9 cellular contexts compared by ENCODE assay signal in genomic region chr13:114107686-114108081, GRCh38. TPM values are rescaled to one million over a fixed set of nuclear protein-coding genes. Genes with fewer than 3 reads are reported as not detected.
A peak's percentile ranks its signal among the peaks of the same experiment; 100 is the strongest.
DNase-seq lines count a peak whose midpoint lies in the region; ATAC-seq and TF ChIP-seq lines count a peak whose summit lies in the region.
"Had no signal": no experiment of that assay in that cellular context is flagged by ENCODE, and none has a peak within 500 bp of the region (broad histone marks: within the 10 kb centered on the region; RNA-seq: fewer than 3 reads in every experiment).

No MANE protein-coding gene starts in this region.

- no peak for DNase-seq in CD8-positive, alpha-beta memory T cell
- peak; percentile 30 for DNase-seq in glomerular visceral epithelial cell (ENCODE audit: extremely low spot score)
- peak in 6 of 10 donors; percentile 36 to 91 (median 74) for DNase-seq in posterior cingulate gyrus
- DNase-seq in DMS 273 (lab: John Stamatoyannopoulos, UW; ENCODE audit: unreplicated experiment), result no peak
- no peak for DNase-seq in SKM-1 (lab: John Stamatoyannopoulos, UW; ENCODE audit: unreplicated experiment)
- no peak for DNase-seq in activated naive CD4-positive, alpha-beta T cell treated with Interleukin-2 at 50 U/mL for 16 hours

- H3K27me3 Mint-ChIP-seq in CD8-positive, alpha-beta memory T cell, result peaks cover 0 to 9% of the 10 kb centered on the region in 2 donors

- no peak overlapping the region for H3K27ac ChIP-seq in CD8-positive, alpha-beta memory T cell (ENCODE audit: low read depth, low read length)
- H3K27ac ChIP-seq: body of pancreas had no signal

- peak overlapping the region in 6 of 8 donors; percentile 70 to 96 (median 87) for H3K27ac Mint-ChIP-seq in CD8-positive, alpha-beta memory T cell

- POLR2A ChIA-PET in CD8-positive, alpha-beta memory T cell (lab: Charles Lee), result no interaction called here

- H3K9me3 Mint-ChIP-seq in CD8-positive, alpha-beta memory T cell, result no peaks in the 10 kb centered on the region

- H3K4me3 ChIP-seq in CD8-positive, alpha-beta memory T cell (ENCODE audit: low read length), result no peak overlapping the region
- H3K4me3 ChIP-seq: body of pancreas had no signal

- H3K36me3 Mint-ChIP-seq in CD8-positive, alpha-beta memory T cell, result peaks cover 0 to 62% (median 7%) of the 10 kb centered on the region in 3 donors

- peak overlapping the region in 5 of 7 donors; percentile 24 to 87 (median 73) for H3K4me3 Mint-ChIP-seq in CD8-positive, alpha-beta memory T cell

- H3K4me1 ChIP-seq in CD8-positive, alpha-beta memory T cell (ENCODE audit: insufficient read depth, low read length), result peaks cover 87% of the 10 kb centered on the region
- H3K4me1 ChIP-seq: body of pancreas had no signal

- H3K36me3 ChIP-seq in CD8-positive, alpha-beta memory T cell (ENCODE audit: insufficient read depth, low read length), result peaks cover 23% of the 10 kb centered on the region

- no peaks in the 10 kb centered on the region for H3K27me3 ChIP-seq in CD8-positive, alpha-beta memory T cell (ENCODE audit: insufficient read depth, low read length, poor library complexity, severe bottlenecking)
- H3K27me3 ChIP-seq: body of pancreas had no signal

- intact Hi-C loops in posterior cingulate gyrus (cut with DNase I), result no loop called here

- H3K9me3 ChIP-seq in CD8-positive, alpha-beta memory T cell (ENCODE audit: low read length), result no peaks in the 10 kb centered on the region
- H3K9me3 ChIP-seq: body of pancreas had no signal

- CTCF ChIA-PET in CD8-positive, alpha-beta memory T cell (lab: Charles Lee), result no interaction called here

- ATAC-seq in SK-N-SH treated with all-trans-retinoic acid at 6 μM for 48 hours, result peak; percentile 88
- no peak for ATAC-seq in GM21390 (IDR thresholded peaks at IDR 0.05; ENCODE audit: unreplicated experiment)
- ATAC-seq: body of pancreas had no signal

- peaks cover 69 to 85% (median 72%) of the 10 kb centered on the region in 3 donors for H3K4me1 Mint-ChIP-seq in CD8-positive, alpha-beta memory T cell

TF ChIP-seq in SK-N-SH treated with all-trans-retinoic acid at 6 μM for 48 hours, 23 proteins besides CTCF, POLR2A, EP300 and RAD21:
- TF ChIP-seq CSDC2 (CRISPR knock-in tag; IDR thresholded peaks at IDR 0.05) (no peak), ZNF565 (CRISPR knock-in tag; conservative IDR thresholded peaks at IDR 0.05; ENCODE audit: low read depth) (no peak), ZC3H10 (CRISPR knock-in tag; IDR thresholded peaks at IDR 0.05) (no peak), CREB5 (CRISPR knock-in tag; IDR thresholded peaks at IDR 0.05; ENCODE audit: low read depth) (no peak), POU6F1 (CRISPR knock-in tag; IDR thresholded peaks at IDR 0.05; ENCODE audit: borderline replicate concordance, low read depth) (no peak), ARNTL (CRISPR knock-in tag; IDR thresholded peaks at IDR 0.05; ENCODE audit: borderline replicate concordance, low read depth) (no peak), BACH2 (CRISPR knock-in tag; IDR thresholded peaks at IDR 0.05; ENCODE audit: borderline replicate concordance) (no peak), ZFP30 (CRISPR knock-in tag; IDR thresholded peaks at IDR 0.05) (no peak), PPARA (CRISPR knock-in tag; IDR thresholded peaks at IDR 0.05; ENCODE audit: borderline replicate concordance) (no peak), CSRNP3 (CRISPR knock-in tag; IDR thresholded peaks at IDR 0.05) (no peak), PATZ1 (CRISPR knock-in tag; IDR thresholded peaks at IDR 0.05; ENCODE audit: borderline replicate concordance) (no peak), ISL1 (CRISPR knock-in tag; IDR thresholded peaks at IDR 0.05) (no peak), TOX (CRISPR knock-in tag; IDR thresholded peaks at IDR 0.05; ENCODE audit: borderline replicate concordance) (no peak)

RNA-seq across cellular contexts. Expression of gene RASA3, which starts 24.7 kb away (rescaled TPM):
- total RNA-seq in CD8-positive, alpha-beta memory T cell, result 10 to 100 TPM; 26.4 to 27.1 TPM
- 123 TPM for polyA plus RNA-seq in CD8-positive, alpha-beta memory T cell

Comparison
In these comparisons a context has a peak if more than half of its experiments do, and no peak if none do; other contexts are left out.
1. DNase-seq: peak in glomerular visceral epithelial cell (single experiment) and posterior cingulate gyrus (6 of 10); none in CD8-positive, alpha-beta memory T cell (0 of 5), DMS 273 (single experiment), SKM-1 (single experiment) and activated naive CD4-positive, alpha-beta T cell treated with Interleukin-2 at 50 U/mL for 16 hours (single experiment).